In genomic region chr15:73712107-73712506, GRCh38 we compare ENCODE assay signal across 2 cellular contexts.
TF ChIP-seq lines count a peak whose summit lies in the region.

No MANE protein-coding gene starts in this region.

TF ChIP-seq in Ishikawa, 13 proteins besides CTCF, POLR2A, EP300 and RAD21:
- TF ChIP-seq REST (IDR thresholded peaks at IDR 0.05; ENCODE audit: low read depth), result no peak
- no peak for TF ChIP-seq ZBTB7A (IDR thresholded peaks at IDR 0.05; ENCODE audit: low read depth)

TF ChIP-seq in H1, 55 proteins besides CTCF, POLR2A, EP300 and RAD21:
- TF ChIP-seq SP1 (IDR thresholded peaks at IDR 0.05; ENCODE audit: low read depth, low read length), result no peak
TF ChIP-seq in H1: peak in this region for 0.
